In genomic region chr3:14631687-14632444, GRCh38 we compare ENCODE assay signal across 24 cellular contexts. TPM values are rescaled to one million over a fixed set of nuclear protein-coding genes. Genes with fewer than 3 reads are reported as not detected.
"Had no signal": no experiment of that assay in that cellular context is flagged by ENCODE, and none has a peak within 500 bp of the region (broad histone marks: within the 10 kb centered on the region; RNA-seq: fewer than 3 reads in every experiment).

No MANE protein-coding gene starts in this region.

- H3K9me3 ChIP-seq: thoracic aorta, uterus had no signal

- H3K27ac ChIP-seq: esophagus squamous epithelium, skin epidermis, thoracic aorta, uterus, WERI-Rb-1 had no signal

- DNase-seq: activated CD4-positive, alpha-beta memory T cell treated with anti-CD3 and anti-CD28 coated beads, Interleukin-2, amount 10 ng/mL, durations not matched to agents 7 days and 5 days; activated CD4-positive, alpha-beta T cell treated with anti-CD3 and anti-CD28 coated beads, Interleukin-2, amount 10 ng/mL, durations not matched to agents 7 days and 5 days; activated CD4-positive, CD25-positive, alpha-beta regulatory T cell treated with anti-CD3 and anti-CD28 coated beads, Interleukin-2, amount 50 U/mL, for 72 hours; activated gamma-delta T cell; activated naive CD4-positive, alpha-beta T cell treated with anti-CD3 and anti-CD28 coated beads, Interleukin-2, amount 10 ng/mL, durations not matched to agents 7 days and 5 days; activated naive CD8-positive, alpha-beta T cell treated with anti-CD3 and anti-CD28 coated beads, Interleukin-2, amount 10 ng/mL, durations not matched to agents 7 days and 5 days; activated T-cell treated with anti-CD3 and anti-CD28 coated beads, Interleukin-2, amount 50 U/mL, for 24 hours; amniotic stem cell; central memory CD4-positive, alpha-beta T cell; esophagus squamous epithelium; left ventricle myocardium superior; mammary epithelial cell; naive B cell; nephron progenitor cell; nucleus accumbens; stimulated activated CD4-positive, alpha-beta T cell treated with anti-CD3 and anti-CD28 coated beads, Interleukin-12 subunit alpha, Interleukin-12 subunit beta, amount 100 ng/mL, for 4 hours; stimulated activated CD4-positive, alpha-beta T cell treated with anti-CD3 and anti-CD28 coated beads, Interleukin-4, amount 100 ng/mL, for 1 hour; T-helper 9 cell; trophoblast cell; uterus; WERI-Rb-1 had no signal

- H3K27me3 ChIP-seq: uterus had no signal

- H3K4me3 ChIP-seq: esophagus squamous epithelium, skin epidermis, thoracic aorta, uterus had no signal

- H3K4me1 ChIP-seq: esophagus squamous epithelium, uterus had no signal

- H3K36me3 ChIP-seq: esophagus squamous epithelium, thoracic aorta, uterus, WERI-Rb-1 had no signal

RNA-seq across cellular contexts. Expression of gene C3orf20, which starts 43.1 kb away (rescaled TPM):
- total RNA-seq: esophagus squamous epithelium, frontal cortex, left ventricle myocardium superior, thoracic aorta had no signal
- polyA plus RNA-seq: mammary epithelial cell had no signal
